In genomic region chr2:197455428-197455827, GRCh38 we compare ENCODE assay signal across 1 cellular context.
TF ChIP-seq lines count a peak whose summit lies in the region.

No MANE protein-coding gene starts in this region.

TF ChIP-seq in HepG2, 621 proteins besides CTCF, POLR2A, EP300 and RAD21:
- TF ChIP-seq ZBTB38 (CRISPR knock-in tag; IDR thresholded peaks at IDR 0.05) (no peak), ZNF326 (CRISPR knock-in tag; IDR thresholded peaks at IDR 0.05; ENCODE audit: borderline replicate concordance) (no peak), NFIB (CRISPR knock-in tag; IDR thresholded peaks at IDR 0.05; ENCODE audit: borderline replicate concordance) (no peak), ZFY (CRISPR knock-in tag; IDR thresholded peaks at IDR 0.05) (0 out of 2 replicates have a peak, but pooled peaks have one; percentile 23), ZNF367 (CRISPR knock-in tag; IDR thresholded peaks at IDR 0.05; ENCODE audit: borderline replicate concordance) (no peak), ZNF253 (CRISPR knock-in tag; IDR thresholded peaks at IDR 0.05; ENCODE audit: borderline replicate concordance) (no peak), ZNF770 (CRISPR knock-in tag; IDR thresholded peaks at IDR 0.05) (peak; percentile 97), SAP130 (CRISPR knock-in tag; IDR thresholded peaks at IDR 0.05; ENCODE audit: low read depth) (no peak), ZBTB37 (CRISPR knock-in tag; IDR thresholded peaks at IDR 0.05) (no peak), PRPF4 (IDR thresholded peaks at IDR 0.05; ENCODE audit: low read depth, low read length, poor library complexity, severe bottlenecking) (no peak), NR2F1 (CRISPR knock-in tag; IDR thresholded peaks at IDR 0.05) (no peak), FOSL2 (CRISPR knock-in tag; IDR thresholded peaks at IDR 0.05) (peak; percentile 33; the same call in 1 of the 2 replicates), ZNF816 (CRISPR knock-in tag; IDR thresholded peaks at IDR 0.05; ENCODE audit: borderline replicate concordance) (no peak), ZMYM3 (CRISPR knock-in tag; IDR thresholded peaks at IDR 0.05) (0 out of 2 replicates have a peak, but pooled peaks have one; percentile 67), NCOR1 (IDR thresholded peaks at IDR 0.05; ENCODE audit: borderline replicate concordance, low read length) (0 out of 2 replicates have a peak, but pooled peaks have one; percentile 9)
